ENCODE assay signal across 9 cellular contexts in genomic region chr18:54938506-54938905, GRCh38. TPM values are rescaled to one million over a fixed set of nuclear protein-coding genes. Genes with fewer than 3 reads are reported as not detected.
"Had no signal": no experiment of that assay in that cellular context is flagged by ENCODE, and none has a peak within 500 bp of the region (broad histone marks: within the 10 kb centered on the region; RNA-seq: fewer than 3 reads in every experiment).

No MANE protein-coding gene starts in this region.

- ATAC-seq: GM12878 had no signal

- H3K4me3 ChIP-seq: GM12878 had no signal

- DNase-seq: GDM1, GF-D8 had no signal

- FAIRE-seq: G401.6, GM12878, GM12891, GM12892, GM18507, GM19239 had no signal

RNA-seq across cellular contexts. Expression of gene CCDC68, which starts 20.8 kb away (rescaled TPM):
- total RNA-seq: G401, GM12878 had no signal
